In the genomic region with DNA sequence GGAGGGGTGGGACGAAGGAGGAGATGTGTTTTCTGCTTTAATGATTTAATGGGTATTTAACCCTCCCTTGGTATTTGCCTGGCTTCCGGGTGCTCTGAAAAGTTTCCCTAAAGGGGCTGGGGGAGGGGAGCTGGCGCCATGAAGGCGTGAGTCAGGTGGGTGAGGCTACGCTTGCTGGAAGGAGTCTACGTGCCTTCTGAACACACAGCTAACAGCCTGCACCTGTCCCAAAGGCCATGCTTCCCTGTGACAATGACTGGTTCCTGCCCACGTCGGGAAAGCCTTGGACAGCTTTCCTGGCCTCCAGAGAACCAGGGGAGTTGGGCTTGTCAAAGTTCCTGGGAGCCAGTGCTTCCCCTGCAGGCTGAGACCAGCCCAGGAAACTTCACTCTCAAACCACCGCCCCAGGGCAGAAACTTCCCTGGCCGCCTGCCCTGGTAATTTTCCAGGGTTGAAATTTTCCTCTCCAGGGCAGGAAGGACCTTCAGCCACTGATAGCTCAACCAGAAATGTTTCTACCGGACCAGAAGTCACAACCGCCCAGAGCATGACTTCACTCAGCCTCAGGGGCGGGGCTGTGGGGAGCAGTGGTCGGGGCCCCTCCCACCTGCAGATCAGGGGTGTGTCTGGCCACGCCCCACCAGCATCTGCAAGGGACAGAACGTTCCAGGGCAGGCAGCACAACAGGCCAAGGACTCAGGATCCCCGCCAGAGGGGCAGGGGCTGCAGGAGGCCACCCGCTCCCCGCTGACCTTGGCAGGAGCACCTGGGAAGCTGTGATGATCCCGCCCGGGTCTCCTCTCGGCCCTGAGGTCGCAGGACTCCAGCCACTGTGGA, we compare ENCODE assay signal across 1 cellular context.
TF ChIP-seq lines count a peak whose summit lies in the region.

No MANE protein-coding gene starts in this region.

TF ChIP-seq in K562, 482 proteins besides CTCF, POLR2A, EP300 and RAD21 (continued from another document and continues in another):
- TF ChIP-seq ZKSCAN8 (CRISPR knock-in tag; IDR thresholded peaks at IDR 0.05): no peak
- TF ChIP-seq CBFA2T3 (IDR thresholded peaks at IDR 0.05): no peak
- no peak for TF ChIP-seq ZBTB7A (IDR thresholded peaks at IDR 0.05; ENCODE audit: borderline replicate concordance, control insufficient read depth, low read depth, low read length)
- TF ChIP-seq, protein P1, sequence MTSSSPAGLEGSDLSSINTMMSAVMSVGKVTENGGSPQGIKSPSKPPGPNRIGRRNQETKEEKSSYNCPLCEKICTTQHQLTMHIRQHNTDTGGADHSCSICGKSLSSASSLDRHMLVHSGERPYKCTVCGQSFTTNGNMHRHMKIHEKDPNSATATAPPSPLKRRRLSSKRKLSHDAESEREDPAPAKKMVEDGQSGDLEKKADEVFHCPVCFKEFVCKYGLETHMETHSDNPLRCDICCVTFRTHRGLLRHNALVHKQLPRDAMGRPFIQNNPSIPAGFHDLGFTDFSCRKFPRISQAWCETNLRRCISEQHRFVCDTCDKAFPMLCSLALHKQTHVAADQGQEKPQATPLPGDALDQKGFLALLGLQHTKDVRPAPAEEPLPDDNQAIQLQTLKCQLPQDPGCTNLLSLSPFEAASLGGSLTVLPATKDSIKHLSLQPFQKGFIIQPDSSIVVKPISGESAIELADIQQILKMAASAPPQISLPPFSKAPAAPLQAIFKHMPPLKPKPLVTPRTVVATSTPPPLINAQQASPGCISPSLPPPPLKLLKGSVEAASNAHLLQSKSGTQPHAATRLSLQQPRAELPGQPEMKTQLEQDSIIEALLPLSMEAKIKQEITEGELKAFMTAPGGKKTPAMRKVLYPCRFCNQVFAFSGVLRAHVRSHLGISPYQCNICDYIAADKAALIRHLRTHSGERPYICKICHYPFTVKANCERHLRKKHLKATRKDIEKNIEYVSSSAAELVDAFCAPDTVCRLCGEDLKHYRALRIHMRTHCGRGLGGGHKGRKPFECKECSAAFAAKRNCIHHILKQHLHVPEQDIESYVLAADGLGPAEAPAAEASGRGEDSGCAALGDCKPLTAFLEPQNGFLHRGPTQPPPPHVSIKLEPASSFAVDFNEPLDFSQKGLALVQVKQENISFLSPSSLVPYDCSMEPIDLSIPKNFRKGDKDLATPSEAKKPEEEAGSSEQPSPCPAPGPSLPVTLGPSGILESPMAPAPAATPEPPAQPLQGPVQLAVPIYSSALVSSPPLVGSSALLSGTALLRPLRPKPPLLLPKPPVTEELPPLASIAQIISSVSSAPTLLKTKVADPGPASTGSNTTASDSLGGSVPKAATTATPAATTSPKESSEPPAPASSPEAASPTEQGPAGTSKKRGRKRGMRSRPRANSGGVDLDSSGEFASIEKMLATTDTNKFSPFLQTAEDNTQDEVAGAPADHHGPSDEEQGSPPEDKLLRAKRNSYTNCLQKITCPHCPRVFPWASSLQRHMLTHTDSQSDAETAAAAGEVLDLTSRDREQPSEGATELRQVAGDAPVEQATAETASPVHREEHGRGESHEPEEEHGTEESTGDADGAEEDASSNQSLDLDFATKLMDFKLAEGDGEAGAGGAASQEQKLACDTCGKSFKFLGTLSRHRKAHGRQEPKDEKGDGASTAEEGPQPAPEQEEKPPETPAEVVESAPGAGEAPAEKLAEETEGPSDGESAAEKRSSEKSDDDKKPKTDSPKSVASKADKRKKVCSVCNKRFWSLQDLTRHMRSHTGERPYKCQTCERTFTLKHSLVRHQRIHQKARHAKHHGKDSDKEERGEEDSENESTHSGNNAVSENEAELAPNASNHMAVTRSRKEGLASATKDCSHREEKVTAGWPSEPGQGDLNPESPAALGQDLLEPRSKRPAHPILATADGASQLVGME (CRISPR knock-in tag; IDR thresholded peaks at IDR 0.05): no peak
- TF ChIP-seq TGIF2 (CRISPR knock-in tag; IDR thresholded peaks at IDR 0.05): no peak
- TF ChIP-seq, protein P2, sequence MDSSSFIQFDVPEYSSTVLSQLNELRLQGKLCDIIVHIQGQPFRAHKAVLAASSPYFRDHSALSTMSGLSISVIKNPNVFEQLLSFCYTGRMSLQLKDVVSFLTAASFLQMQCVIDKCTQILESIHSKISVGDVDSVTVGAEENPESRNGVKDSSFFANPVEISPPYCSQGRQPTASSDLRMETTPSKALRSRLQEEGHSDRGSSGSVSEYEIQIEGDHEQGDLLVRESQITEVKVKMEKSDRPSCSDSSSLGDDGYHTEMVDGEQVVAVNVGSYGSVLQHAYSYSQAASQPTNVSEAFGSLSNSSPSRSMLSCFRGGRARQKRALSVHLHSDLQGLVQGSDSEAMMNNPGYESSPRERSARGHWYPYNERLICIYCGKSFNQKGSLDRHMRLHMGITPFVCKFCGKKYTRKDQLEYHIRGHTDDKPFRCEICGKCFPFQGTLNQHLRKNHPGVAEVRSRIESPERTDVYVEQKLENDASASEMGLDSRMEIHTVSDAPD (CRISPR knock-in tag; IDR thresholded peaks at IDR 0.05): no peak
- TF ChIP-seq CREM (IDR thresholded peaks at IDR 0.05; ENCODE audit: low read depth): peak; percentile 3
- no peak for TF ChIP-seq GTF2A2 (tag; IDR thresholded peaks at IDR 0.05)
- TF ChIP-seq, protein P3, sequence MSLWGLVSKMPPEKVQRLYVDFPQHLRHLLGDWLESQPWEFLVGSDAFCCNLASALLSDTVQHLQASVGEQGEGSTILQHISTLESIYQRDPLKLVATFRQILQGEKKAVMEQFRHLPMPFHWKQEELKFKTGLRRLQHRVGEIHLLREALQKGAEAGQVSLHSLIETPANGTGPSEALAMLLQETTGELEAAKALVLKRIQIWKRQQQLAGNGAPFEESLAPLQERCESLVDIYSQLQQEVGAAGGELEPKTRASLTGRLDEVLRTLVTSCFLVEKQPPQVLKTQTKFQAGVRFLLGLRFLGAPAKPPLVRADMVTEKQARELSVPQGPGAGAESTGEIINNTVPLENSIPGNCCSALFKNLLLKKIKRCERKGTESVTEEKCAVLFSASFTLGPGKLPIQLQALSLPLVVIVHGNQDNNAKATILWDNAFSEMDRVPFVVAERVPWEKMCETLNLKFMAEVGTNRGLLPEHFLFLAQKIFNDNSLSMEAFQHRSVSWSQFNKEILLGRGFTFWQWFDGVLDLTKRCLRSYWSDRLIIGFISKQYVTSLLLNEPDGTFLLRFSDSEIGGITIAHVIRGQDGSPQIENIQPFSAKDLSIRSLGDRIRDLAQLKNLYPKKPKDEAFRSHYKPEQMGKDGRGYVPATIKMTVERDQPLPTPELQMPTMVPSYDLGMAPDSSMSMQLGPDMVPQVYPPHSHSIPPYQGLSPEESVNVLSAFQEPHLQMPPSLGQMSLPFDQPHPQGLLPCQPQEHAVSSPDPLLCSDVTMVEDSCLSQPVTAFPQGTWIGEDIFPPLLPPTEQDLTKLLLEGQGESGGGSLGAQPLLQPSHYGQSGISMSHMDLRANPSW (CRISPR knock-in tag; IDR thresholded peaks at IDR 0.05): no peak
- 0 out of 2 replicates have a peak, but pooled peaks have one; percentile 18 for TF ChIP-seq TAF7 (tag; IDR thresholded peaks at IDR 0.05)
- no peak for TF ChIP-seq GABPB2 (CRISPR knock-in tag; conservative IDR thresholded peaks at IDR 0.05)
- no peak for TF ChIP-seq ZNF253 (CRISPR knock-in tag; conservative IDR thresholded peaks at IDR 0.05)
- TF ChIP-seq IRF2 (CRISPR knock-in tag; IDR thresholded peaks at IDR 0.05): no peak
- no peak for TF ChIP-seq SRSF1 (IDR thresholded peaks at IDR 0.05; ENCODE audit: low read depth, low read length)
- no peak for TF ChIP-seq SAFB2 (IDR thresholded peaks at IDR 0.05; ENCODE audit: borderline replicate concordance, low read depth, low read length, severe bottlenecking)
- TF ChIP-seq HOXB6 (CRISPR knock-in tag; IDR thresholded peaks at IDR 0.05; ENCODE audit: borderline replicate concordance): no peak
- TF ChIP-seq ZNF224 (CRISPR knock-in tag; IDR thresholded peaks at IDR 0.05): no peak
- TF ChIP-seq DNMT1 (IDR thresholded peaks at IDR 0.05): no peak
- TF ChIP-seq, protein P4, sequence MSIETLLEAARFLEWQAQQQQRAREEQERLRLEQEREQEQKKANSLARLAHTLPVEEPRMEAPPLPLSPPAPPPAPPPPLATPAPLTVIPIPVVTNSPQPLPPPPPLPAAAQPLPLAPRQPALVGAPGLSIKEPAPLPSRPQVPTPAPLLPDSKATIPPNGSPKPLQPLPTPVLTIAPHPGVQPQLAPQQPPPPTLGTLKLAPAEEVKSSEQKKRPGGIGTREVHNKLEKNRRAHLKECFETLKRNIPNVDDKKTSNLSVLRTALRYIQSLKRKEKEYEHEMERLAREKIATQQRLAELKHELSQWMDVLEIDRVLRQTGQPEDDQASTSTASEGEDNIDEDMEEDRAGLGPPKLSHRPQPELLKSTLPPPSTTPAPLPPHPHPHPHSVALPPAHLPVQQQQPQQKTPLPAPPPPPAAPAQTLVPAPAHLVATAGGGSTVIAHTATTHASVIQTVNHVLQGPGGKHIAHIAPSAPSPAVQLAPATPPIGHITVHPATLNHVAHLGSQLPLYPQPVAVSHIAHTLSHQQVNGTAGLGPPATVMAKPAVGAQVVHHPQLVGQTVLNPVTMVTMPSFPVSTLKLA (conservative IDR thresholded peaks at IDR 0.05): peak in 1 of 2 experiments; percentile 67; a peak in 3 of 4 replicates
- peak; percentile 63; the same call in 1 of the 2 replicates for TF ChIP-seq KLF13 (tag; IDR thresholded peaks at IDR 0.05; ENCODE audit: borderline replicate concordance, low read depth)
- 0 out of 4 replicates have a peak, but pooled peaks of 1 of the 2 experiments have one; percentile 31 for TF ChIP-seq RCOR1 (IDR thresholded peaks at IDR 0.05; ENCODE audit: borderline replicate concordance in 1 of 2, low read depth in 2 of 2, low read length in 2 of 2)
- TF ChIP-seq, protein P5, sequence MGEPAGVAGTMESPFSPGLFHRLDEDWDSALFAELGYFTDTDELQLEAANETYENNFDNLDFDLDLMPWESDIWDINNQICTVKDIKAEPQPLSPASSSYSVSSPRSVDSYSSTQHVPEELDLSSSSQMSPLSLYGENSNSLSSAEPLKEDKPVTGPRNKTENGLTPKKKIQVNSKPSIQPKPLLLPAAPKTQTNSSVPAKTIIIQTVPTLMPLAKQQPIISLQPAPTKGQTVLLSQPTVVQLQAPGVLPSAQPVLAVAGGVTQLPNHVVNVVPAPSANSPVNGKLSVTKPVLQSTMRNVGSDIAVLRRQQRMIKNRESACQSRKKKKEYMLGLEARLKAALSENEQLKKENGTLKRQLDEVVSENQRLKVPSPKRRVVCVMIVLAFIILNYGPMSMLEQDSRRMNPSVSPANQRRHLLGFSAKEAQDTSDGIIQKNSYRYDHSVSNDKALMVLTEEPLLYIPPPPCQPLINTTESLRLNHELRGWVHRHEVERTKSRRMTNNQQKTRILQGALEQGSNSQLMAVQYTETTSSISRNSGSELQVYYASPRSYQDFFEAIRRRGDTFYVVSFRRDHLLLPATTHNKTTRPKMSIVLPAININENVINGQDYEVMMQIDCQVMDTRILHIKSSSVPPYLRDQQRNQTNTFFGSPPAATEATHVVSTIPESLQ (CRISPR knock-in tag; IDR thresholded peaks at IDR 0.05): 0 out of 2 replicates have a peak, but pooled peaks have one; percentile 72
- TF ChIP-seq, protein P6, sequence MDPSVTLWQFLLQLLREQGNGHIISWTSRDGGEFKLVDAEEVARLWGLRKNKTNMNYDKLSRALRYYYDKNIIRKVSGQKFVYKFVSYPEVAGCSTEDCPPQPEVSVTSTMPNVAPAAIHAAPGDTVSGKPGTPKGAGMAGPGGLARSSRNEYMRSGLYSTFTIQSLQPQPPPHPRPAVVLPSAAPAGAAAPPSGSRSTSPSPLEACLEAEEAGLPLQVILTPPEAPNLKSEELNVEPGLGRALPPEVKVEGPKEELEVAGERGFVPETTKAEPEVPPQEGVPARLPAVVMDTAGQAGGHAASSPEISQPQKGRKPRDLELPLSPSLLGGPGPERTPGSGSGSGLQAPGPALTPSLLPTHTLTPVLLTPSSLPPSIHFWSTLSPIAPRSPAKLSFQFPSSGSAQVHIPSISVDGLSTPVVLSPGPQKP (CRISPR knock-in tag; IDR thresholded peaks at IDR 0.05): no peak
- no peak for TF ChIP-seq HSF4 (CRISPR knock-in tag; IDR thresholded peaks at IDR 0.05; ENCODE audit: borderline replicate concordance)
- TF ChIP-seq PHF8 (IDR thresholded peaks at IDR 0.05; ENCODE audit: borderline replicate concordance, low read length): peak; percentile 63; the same call in 1 of the 2 replicates
- TF ChIP-seq, protein P7, sequence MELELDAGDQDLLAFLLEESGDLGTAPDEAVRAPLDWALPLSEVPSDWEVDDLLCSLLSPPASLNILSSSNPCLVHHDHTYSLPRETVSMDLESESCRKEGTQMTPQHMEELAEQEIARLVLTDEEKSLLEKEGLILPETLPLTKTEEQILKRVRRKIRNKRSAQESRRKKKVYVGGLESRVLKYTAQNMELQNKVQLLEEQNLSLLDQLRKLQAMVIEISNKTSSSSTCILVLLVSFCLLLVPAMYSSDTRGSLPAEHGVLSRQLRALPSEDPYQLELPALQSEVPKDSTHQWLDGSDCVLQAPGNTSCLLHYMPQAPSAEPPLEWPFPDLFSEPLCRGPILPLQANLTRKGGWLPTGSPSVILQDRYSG (tag; conservative IDR thresholded peaks at IDR 0.05; ENCODE audit: low read depth): 0 out of 2 replicates have a peak, but pooled peaks have one; percentile 42
- TF ChIP-seq, protein P8, sequence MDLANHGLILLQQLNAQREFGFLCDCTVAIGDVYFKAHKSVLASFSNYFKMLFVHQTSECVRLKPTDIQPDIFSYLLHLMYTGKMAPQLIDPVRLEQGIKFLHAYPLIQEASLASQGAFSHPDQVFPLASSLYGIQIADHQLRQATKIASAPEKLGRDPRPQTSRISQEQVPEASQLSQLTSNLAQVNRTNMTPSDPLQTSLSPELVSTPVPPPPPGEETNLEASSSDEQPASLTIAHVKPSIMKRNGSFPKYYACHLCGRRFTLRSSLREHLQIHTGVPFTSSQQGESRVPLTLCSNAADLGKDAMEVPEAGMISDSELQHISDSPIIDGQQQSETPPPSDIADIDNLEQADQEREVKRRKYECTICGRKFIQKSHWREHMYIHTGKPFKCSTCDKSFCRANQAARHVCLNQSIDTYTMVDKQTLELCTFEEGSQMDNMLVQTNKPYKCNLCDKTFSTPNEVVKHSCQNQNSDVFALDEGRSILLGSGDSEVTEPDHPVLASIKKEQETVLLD (IDR thresholded peaks at IDR 0.05): no peak
- no peak for TF ChIP-seq MEF2A (IDR thresholded peaks at IDR 0.05; ENCODE audit: control insufficient read depth, low read depth, low read length)
- no peak for TF ChIP-seq SRSF7 (optimal IDR thresholded peaks at IDR 0.05; ENCODE audit: low read depth, low read length)
- TF ChIP-seq CEBPZ (IDR thresholded peaks at IDR 0.05; ENCODE audit: borderline replicate concordance, low read depth, low read length): no peak
- TF ChIP-seq ZNF124 (CRISPR knock-in tag; IDR thresholded peaks at IDR 0.05): no peak
- TF ChIP-seq CREBBP (IDR thresholded peaks at IDR 0.05; ENCODE audit: low read depth, low read length): no peak
